ENCODE assay signal across 16 cellular contexts in genomic region chr1:17225140-17225539, GRCh38. TPM values are rescaled to one million over a fixed set of nuclear protein-coding genes. Genes with fewer than 3 reads are reported as not detected.
DNase-seq lines count a peak whose midpoint lies in the region; ATAC-seq and TF ChIP-seq lines count a peak whose summit lies in the region.
"Had no signal": no experiment of that assay in that cellular context is flagged by ENCODE, and none has a peak within 500 bp of the region (broad histone marks: within the 10 kb centered on the region; RNA-seq: fewer than 3 reads in every experiment).

No MANE protein-coding gene starts in this region.

- peaks cover 51% of the 10 kb centered on the region for H3F3A ChIP-seq in PC-9 (ENCODE audit: insufficient read depth, low read depth)

- POLR2A ChIA-PET in PC-9 (lab: Charles Lee; ENCODE audit: unreplicated experiment) = no interaction called here

- peaks cover 13% of the 10 kb centered on the region; the same call in 1 of the 2 replicates for H3K79me2 ChIP-seq in PC-9 (ENCODE audit: low read depth)

- H3K9me3 ChIP-seq in PC-9 (ENCODE audit: insufficient read depth, low read depth) (no peaks in the 10 kb centered on the region), RWPE2 (ENCODE audit: severe bottlenecking) (no peaks in the 10 kb centered on the region), prostate gland (no peaks in the 10 kb centered on the region)
- H3K9me3 ChIP-seq: BE2C, Caco-2 had no signal

- intact Hi-C loops in PC-9 (cut with micrococcal nuclease; ENCODE audit: unreplicated experiment) (no loop called here), prostate gland (cut with DNase I) (no loop called here)

- no peak overlapping the region for H3K4me3 Mint-ChIP-seq in neural crest cell
- H3K4me3 Mint-ChIP-seq: CD4-positive, alpha-beta T cell; HFFc6 had no signal

- peaks cover 15% of the 10 kb centered on the region for H3K27me3 Mint-ChIP-seq in neural crest cell (ENCODE audit: low read depth)
- H3K27me3 Mint-ChIP-seq: CD4-positive, alpha-beta T cell had no signal

- no TSS peak for BruUV-seq in PC-9 (replicated peaks; lab: Mats Ljungman, UMichigan)

- WGBS in prostate gland = 77% methylated on average over 6 of the region's 6 CpGs

- DNase-seq in PC-9 (no peak), RWPE2 (ENCODE audit: low spot score) (no peak), neural crest cell (ENCODE audit: low read depth, low spot score) (no peak), kidney tubule cell (ENCODE audit: low spot score) (no peak), prostate gland (ENCODE audit: low spot score) (no peak)
- DNase-seq: ACHN; BE2C; C1 segment of cervical spinal cord; Caco-2; CD4-positive, alpha-beta T cell; GDM1; GM23248; HCEC 1CT; HFFc6 had no signal

- no peak overlapping the region for H3K4me2 ChIP-seq in PC-9

- H3K36me3 ChIP-seq in PC-9 (ENCODE audit: low read depth) = no peaks in the 10 kb centered on the region
- H3K36me3 ChIP-seq in RWPE2 (ENCODE audit: low read depth) = no peaks in the 10 kb centered on the region
- H3K36me3 ChIP-seq in prostate gland = no peaks in the 10 kb centered on the region
- H3K36me3 ChIP-seq: BE2C had no signal

- H3K4me1 ChIP-seq in PC-9 (replicated peaks; ENCODE audit: insufficient read depth) = peaks cover 49% of the 10 kb centered on the region
- peaks cover 20% of the 10 kb centered on the region for H3K4me1 ChIP-seq in RWPE2 (ENCODE audit: insufficient read depth, poor library complexity, severe bottlenecking)
- H3K4me1 ChIP-seq in prostate gland (replicated peaks) = no peaks in the 10 kb centered on the region
- H3K4me1 ChIP-seq: BE2C, Caco-2 had no signal

- peak overlapping the region; percentile 35 for H3K27ac Mint-ChIP-seq in neural crest cell (ENCODE audit: unreplicated experiment)
- H3K27ac Mint-ChIP-seq: CD4-positive, alpha-beta T cell; HFFc6 had no signal

- no peak overlapping the region for H3K4me3 ChIP-seq in PC-9
- H3K4me3 ChIP-seq in RWPE2 (ENCODE audit: severe bottlenecking) = no peak overlapping the region
- no peak overlapping the region for H3K4me3 ChIP-seq in prostate gland
- H3K4me3 ChIP-seq: GM23248 had no signal

- CTCF ChIA-PET in PC-9 (lab: Charles Lee) = interaction anchor here (0.6 kb wide), 1 partner anchor 93 kb away, joined by 6 read pairs; no protein-coding TSS in a partner anchor

- H3K27me3 ChIP-seq in PC-9 (ENCODE audit: insufficient read depth, low read depth) (no peaks in the 10 kb centered on the region), RWPE2 (ENCODE audit: insufficient read depth, poor library complexity, severe bottlenecking) (no peaks in the 10 kb centered on the region), prostate gland (replicated peaks; ENCODE audit: insufficient read depth) (no peaks in the 10 kb centered on the region)
- H3K27me3 ChIP-seq: BE2C had no signal

- H3K27ac ChIP-seq in PC-9 (peak overlapping the region; percentile 81; the same call in 1 of the 2 replicates), RWPE2 (ENCODE audit: poor library complexity, severe bottlenecking) (peak overlapping the region; percentile 100), prostate gland (no peak overlapping the region)
- H3K27ac ChIP-seq: GM23248 had no signal

- no peaks in the 10 kb centered on the region for H3K4me1 Mint-ChIP-seq in neural crest cell

- no peak for ATAC-seq in RWPE2 (ENCODE audit: low read depth)
- no peak for ATAC-seq in HG03457 (IDR thresholded peaks at IDR 0.05; ENCODE audit: unreplicated experiment)
- ATAC-seq: HepG2 had no signal

- no peaks in the 10 kb centered on the region for H3K9me2 ChIP-seq in PC-9 (ENCODE audit: insufficient read depth)

- H4K20me1 ChIP-seq in PC-9 (ENCODE audit: insufficient read depth) = no peaks in the 10 kb centered on the region

- no peaks in the 10 kb centered on the region for H3K9me3 Mint-ChIP-seq in neural crest cell
- H3K9me3 Mint-ChIP-seq: CD4-positive, alpha-beta T cell; HFFc6 had no signal

- no peak for TF ChIP-seq POLR2A in prostate gland (IDR thresholded peaks at IDR 0.05)

- H2AFZ ChIP-seq in PC-9 = no peak overlapping the region
- H2AFZ ChIP-seq: GM23248 had no signal

- no peaks in the 10 kb centered on the region for H3K36me3 Mint-ChIP-seq in neural crest cell (ENCODE audit: low read depth)

- TF ChIP-seq CTCF in PC-9 (conservative IDR thresholded peaks at IDR 0.05) (no peak), RWPE2 (IDR thresholded peaks at IDR 0.05; ENCODE audit: poor library complexity, severe bottlenecking) (no peak), neural crest cell (conservative IDR thresholded peaks at IDR 0.05) (no peak), prostate gland (IDR thresholded peaks at IDR 0.05) (no peak)

RNA-seq across cellular contexts. Expression of gene PADI1, which starts 20.2 kb away (rescaled TPM):
- total RNA-seq in PC-9 (2021) (27.7 and 28.3 TPM in 2 replicates), neural crest cell (not detected in 2 replicates), prostate gland (under 1 TPM; 0.18 to 0.34 TPM)
- total RNA-seq: Caco-2; CD4-positive, alpha-beta T cell; HepG2 had no signal

RNA-seq across cellular contexts. Expression of gene PADI3, which starts 23.8 kb away (rescaled TPM):
- total RNA-seq in PC-9 (2021) = 1.1 and 5.0 TPM in 2 replicates
- not detected in 2 replicates for total RNA-seq in neural crest cell
- total RNA-seq in prostate gland = 1 to 10 TPM in 1 of 2 donors, under 1 TPM in 1; 0.18 to 1.2 TPM
- total RNA-seq: Caco-2; CD4-positive, alpha-beta T cell; GM23248; HepG2 had no signal

Comparison
In these comparisons a context has a peak if more than half of its experiments do, and no peak if none do; other contexts are left out.
1. H3K27ac ChIP-seq: peak in PC-9 (single experiment) and RWPE2 (single experiment); none in prostate gland (0 of 2).
2. RNA of gene PADI1, which starts 20.2 kb away (total RNA-seq): 27.7 to 28.3 TPM in PC-9; 0.18 to 0.34 TPM in prostate gland and not detected in neural crest cell; every median in the first group is over 10 times any median in the second.